In genomic region chr11:32892355-32893090, GRCh38 we compare ENCODE assay signal across 8 cellular contexts. TPM values are rescaled to one million over a fixed set of nuclear protein-coding genes. Genes with fewer than 3 reads are reported as not detected.
A peak's percentile ranks its signal among the peaks of the same experiment; 100 is the strongest.
DNase-seq lines count a peak whose midpoint lies in the region; ATAC-seq and TF ChIP-seq lines count a peak whose summit lies in the region.

TSS of gene QSER1 (plus strand) at chr11:32892811. CDS start at chr11:32893126, 315 bp downstream.

- intact Hi-C loops in A673 (cut with micrococcal nuclease; ENCODE audit: unreplicated experiment), result loop anchor here (2.0 to 5.0 kb wide), 3 partner anchors 20 to 175 kb away; no protein-coding TSS in a partner anchor
- intact Hi-C loops in activated CD4-positive, alpha-beta T cell treated with anti-CD3 and anti-CD28 coated beads, Interleukin-2, amount 10 ng/mL, durations not matched to agents 24 days and 14 days (cut with micrococcal nuclease), result loop anchor here (1.0 to 10.0 kb wide), 10 partner anchors 63 to 1342 kb away; partner anchors contain the start of genes CD59, CSTF3, EIF3M and HIPK3
- intact Hi-C loops in dendritic cell treated with granulocyte-macrophage colony-stimulating factor and Interleukin-4, amounts not matched to agents 40 ng/mL and 50 ng/mL, for 4 days (cut with micrococcal nuclease), result loop anchor here (5.0 kb wide), 3 partner anchors 60 to 170 kb away; no protein-coding TSS in a partner anchor
- intact Hi-C loops in left lung (cut with DNase I), result no loop called here

- peak within 1 kb of the TSS; percentile 98 for H3K4me3 Mint-ChIP-seq in activated CD4-positive, alpha-beta T cell treated with anti-CD3 and anti-CD28 coated beads, Interleukin-2, amount 10 ng/mL, durations not matched to agents 24 days and 14 days
- H3K4me3 Mint-ChIP-seq in dendritic cell treated with granulocyte-macrophage colony-stimulating factor and Interleukin-4, amounts not matched to agents 40 ng/mL and 50 ng/mL, for 4 days, result peak within 1 kb of the TSS; percentile 92

- BruUV-seq in A673 (replicated peaks; lab: Mats Ljungman, UMichigan), result no TSS peak

- H3K36me3 ChIP-seq in A673 (ENCODE audit: insufficient read depth, low read length, poor library complexity, severe bottlenecking) (no peaks in the 10 kb centered on the region), left lung (no peaks in the 10 kb centered on the region)

- H3K36me3 Mint-ChIP-seq in activated CD4-positive, alpha-beta T cell treated with anti-CD3 and anti-CD28 coated beads, Interleukin-2, amount 10 ng/mL, durations not matched to agents 24 days and 14 days (ENCODE audit: low read depth), result peaks cover 9% of the 10 kb centered on the region
- peaks cover 16% of the 10 kb centered on the region for H3K36me3 Mint-ChIP-seq in dendritic cell treated with granulocyte-macrophage colony-stimulating factor and Interleukin-4, amounts not matched to agents 40 ng/mL and 50 ng/mL, for 4 days (ENCODE audit: low read depth)

- ATAC-seq in HG03045 (IDR thresholded peaks at IDR 0.05; ENCODE audit: unreplicated experiment) (peak; percentile 70), left lung (peak; percentile 74)

- no peak for TF ChIP-seq CTCF in A673 (conservative IDR thresholded peaks at IDR 0.05; ENCODE audit: low read depth, low read length)
- no peak for TF ChIP-seq CTCF in left lung (IDR thresholded peaks at IDR 0.05)

- H3K27me3 ChIP-seq in A673 (replicated peaks; ENCODE audit: insufficient read depth, low read depth, low read length, poor library complexity) (no peaks in the 10 kb centered on the region), left lung (no peaks in the 10 kb centered on the region)

- H3K4me1 ChIP-seq in A673 (ENCODE audit: insufficient read depth, low read length, poor library complexity, severe bottlenecking) (peaks cover 32% of the 10 kb centered on the region), left lung (peaks cover 8 to 23% of the 10 kb centered on the region in 2 donors)

- peak; percentile 72 for TF ChIP-seq POLR2A in GM18526 (IDR thresholded peaks at IDR 0.05; ENCODE audit: extremely low read depth, insufficient read length)

- H3K27ac ChIP-seq in A673 (ENCODE audit: low read depth, low read length, poor library complexity, severe bottlenecking) (peak within 1 kb of the TSS; percentile 94), left lung (peak within 1 kb of the TSS; percentile 94 to 95)

- H3K4me1 Mint-ChIP-seq in activated CD4-positive, alpha-beta T cell treated with anti-CD3 and anti-CD28 coated beads, Interleukin-2, amount 10 ng/mL, durations not matched to agents 24 days and 14 days, result peaks cover 22% of the 10 kb centered on the region
- peaks cover 15% of the 10 kb centered on the region for H3K4me1 Mint-ChIP-seq in dendritic cell treated with granulocyte-macrophage colony-stimulating factor and Interleukin-4, amounts not matched to agents 40 ng/mL and 50 ng/mL, for 4 days (ENCODE audit: low read depth)

- peaks cover 10% of the 10 kb centered on the region for H3K27me3 Mint-ChIP-seq in activated CD4-positive, alpha-beta T cell treated with anti-CD3 and anti-CD28 coated beads, Interleukin-2, amount 10 ng/mL, durations not matched to agents 24 days and 14 days
- peaks cover 3% of the 10 kb centered on the region for H3K27me3 Mint-ChIP-seq in dendritic cell treated with granulocyte-macrophage colony-stimulating factor and Interleukin-4, amounts not matched to agents 40 ng/mL and 50 ng/mL, for 4 days

- H3K4me3 ChIP-seq in A673 (ENCODE audit: low read depth, low read length, poor library complexity, severe bottlenecking) (peak within 1 kb of the TSS; percentile 77), left lung (peak within 1 kb of the TSS; percentile 88 to 96)

- CTCF ChIA-PET in A673 (lab: Charles Lee), result interaction anchor here (0.6 to 1.2 kb wide), 4 partner anchors 13 to 850 kb away, joined by 3 to 5 read pairs (median 4); no protein-coding TSS in a partner anchor

- H3K9me3 ChIP-seq in A673 (ENCODE audit: low read depth, low read length, poor library complexity, severe bottlenecking) (no peaks in the 10 kb centered on the region), left lung (peaks cover 0 to 4% of the 10 kb centered on the region in 2 donors)

- H3K9me3 Mint-ChIP-seq in activated CD4-positive, alpha-beta T cell treated with anti-CD3 and anti-CD28 coated beads, Interleukin-2, amount 10 ng/mL, durations not matched to agents 24 days and 14 days, result no peaks in the 10 kb centered on the region
- H3K9me3 Mint-ChIP-seq in dendritic cell treated with granulocyte-macrophage colony-stimulating factor and Interleukin-4, amounts not matched to agents 40 ng/mL and 50 ng/mL, for 4 days, result no peaks in the 10 kb centered on the region

- H3K27ac Mint-ChIP-seq in activated CD4-positive, alpha-beta T cell treated with anti-CD3 and anti-CD28 coated beads, Interleukin-2, amount 10 ng/mL, durations not matched to agents 24 days and 14 days, result peak within 1 kb of the TSS; percentile 98
- H3K27ac Mint-ChIP-seq in dendritic cell treated with granulocyte-macrophage colony-stimulating factor and Interleukin-4, amounts not matched to agents 40 ng/mL and 50 ng/mL, for 4 days, result peak within 1 kb of the TSS; percentile 88

- POLR2A ChIA-PET in A673 (lab: Charles Lee; ENCODE audit: low non-redundant PET), result interaction anchor here (0.6 kb wide), 2 partner anchors 51 to 72 kb away, joined by 3 read pairs; no protein-coding TSS in a partner anchor

- peak; percentile 93 for DNase-seq in A673 (ENCODE audit: low spot score)
- DNase-seq in NCI-H345 (lab: John Stamatoyannopoulos, UW), result peak; percentile 77
- peak; percentile 89 for DNase-seq in activated CD4-positive, alpha-beta T cell treated with anti-CD3 and anti-CD28 coated beads, Interleukin-2, amount 10 ng/mL, durations not matched to agents 24 days and 14 days
- DNase-seq in left lung, result peak; percentile 75 to 91
- DNase-seq in stimulated activated CD4-positive, alpha-beta T cell treated with anti-CD3 and anti-CD28 coated beads, Interleukin-2, amount 100 ng/mL, for 4 hours (ENCODE audit: low read depth), result peak; percentile 59

RNA-seq across cellular contexts. Expression of gene QSER1, which starts in this region (rescaled TPM):
- 98.6 and 111 TPM in 2 replicates for total RNA-seq in A673 (2021)
- total RNA-seq in activated CD4-positive, alpha-beta T cell treated with anti-CD3 and anti-CD28 coated beads, Interleukin-2, amount 10 ng/mL, durations not matched to agents 24 days and 14 days, result 18.9 TPM in 2 replicates
- total RNA-seq in left lung, result 10 to 100 TPM; 23.4 to 24.6 TPM

Comparison
In these comparisons a context has a peak if more than half of its experiments do, and no peak if none do; other contexts are left out.
1. Peak in every context shown above with its lines: DNase-seq, ATAC-seq, H3K4me3 ChIP-seq and H3K27ac ChIP-seq.
2. intact Hi-C loops: an anchor here in A673 (2.0 to 5.0 kb wide), activated CD4-positive, alpha-beta T cell treated with anti-CD3 and anti-CD28 coated beads, Interleukin-2, amount 10 ng/mL, durations not matched to agents 24 days and 14 days (1.0 to 10.0 kb wide) and dendritic cell treated with granulocyte-macrophage colony-stimulating factor and Interleukin-4, amounts not matched to agents 40 ng/mL and 50 ng/mL, for 4 days (5.0 kb wide); none called in left lung.